ENCODE assay signal across 24 cellular contexts in the genomic region with DNA sequence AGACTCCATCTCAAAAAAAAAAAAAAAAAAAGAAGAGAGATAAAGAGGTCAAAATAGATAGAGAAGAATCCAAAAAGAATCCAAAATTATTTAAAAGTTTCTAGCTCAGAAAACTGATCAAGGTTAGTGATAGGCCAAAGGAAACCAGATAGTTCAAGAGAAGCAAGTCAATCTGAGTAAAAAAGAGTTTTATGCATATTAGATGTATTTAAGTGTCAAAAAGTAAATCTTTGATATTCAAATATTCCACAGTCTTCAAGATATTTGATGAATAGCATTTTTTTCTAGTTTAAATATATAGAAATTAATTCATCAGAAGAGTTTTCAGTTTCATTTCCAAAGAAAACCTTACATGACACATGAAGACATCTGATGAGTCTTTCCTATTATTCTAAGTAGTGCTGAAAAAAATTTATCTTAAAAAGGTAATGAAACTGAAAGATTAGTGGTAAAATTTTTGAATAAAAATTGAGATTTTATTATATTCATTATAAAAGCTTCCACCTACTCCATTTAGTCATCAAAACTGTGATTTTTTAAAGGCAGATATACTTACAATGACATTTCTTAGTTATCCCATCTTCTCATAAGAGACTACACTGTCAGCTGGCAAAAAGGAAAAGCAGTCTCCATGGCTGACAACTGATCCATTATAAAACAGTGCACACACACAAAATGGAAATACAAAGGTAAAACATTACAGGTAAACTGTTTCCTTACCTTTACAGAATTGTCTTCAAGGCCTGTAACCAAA.
A peak's percentile ranks its signal among the peaks of the same experiment; 100 is the strongest.
DNase-seq lines count a peak whose midpoint lies in the region; ATAC-seq lines count a peak whose summit lies in the region.
"Had no signal": no experiment of that assay in that cellular context is flagged by ENCODE, and none has a peak within 500 bp of the region (broad histone marks: within the 10 kb centered on the region; RNA-seq: fewer than 3 reads in every experiment).

No MANE protein-coding gene starts in this region.

- H3K27me3 Mint-ChIP-seq in activated T-cell treated with anti-CD3 and anti-CD28 coated beads, Interleukin-2, amount 50 U/mL, for 4 hours (ENCODE audit: low read depth) = no peaks in the 10 kb centered on the region
- no peaks in the 10 kb centered on the region for H3K27me3 Mint-ChIP-seq in activated CD4-positive, alpha-beta memory T cell treated with anti-CD3 and anti-CD28 coated beads for 36 hours
- no peaks in the 10 kb centered on the region for H3K27me3 Mint-ChIP-seq in central memory CD8-positive, alpha-beta T cell
- no peaks in the 10 kb centered on the region for H3K27me3 Mint-ChIP-seq in stimulated activated naive CD8-positive, alpha-beta T cell treated with anti-CD3 and anti-CD28 coated beads, Interleukin-15, Interleukin-2, amounts not matched to agents 100 ng/mL and 50 ng/mL, for 24 hours
- H3K27me3 Mint-ChIP-seq: IgD-negative memory B cell had no signal

- peak overlapping the region; percentile 31 for H3K4me3 Mint-ChIP-seq in activated T-cell treated with anti-CD3 and anti-CD28 coated beads, Interleukin-2, amount 50 U/mL, for 4 hours
- H3K4me3 Mint-ChIP-seq in activated CD4-positive, alpha-beta memory T cell treated with anti-CD3 and anti-CD28 coated beads for 36 hours = no peak overlapping the region
- H3K4me3 Mint-ChIP-seq in central memory CD8-positive, alpha-beta T cell = no peak overlapping the region
- peak overlapping the region; percentile 30 for H3K4me3 Mint-ChIP-seq in stimulated activated naive CD8-positive, alpha-beta T cell treated with anti-CD3 and anti-CD28 coated beads, Interleukin-15, Interleukin-2, amounts not matched to agents 100 ng/mL and 50 ng/mL, for 24 hours
- H3K4me3 Mint-ChIP-seq: IgD-negative memory B cell, neural progenitor cell had no signal

- peaks cover 47% of the 10 kb centered on the region for H3K4me1 Mint-ChIP-seq in activated T-cell treated with anti-CD3 and anti-CD28 coated beads, Interleukin-2, amount 50 U/mL, for 4 hours (ENCODE audit: low read depth)
- H3K4me1 Mint-ChIP-seq in activated CD4-positive, alpha-beta memory T cell treated with anti-CD3 and anti-CD28 coated beads for 36 hours (ENCODE audit: low read depth) = peaks cover 64% of the 10 kb centered on the region
- peaks cover 17% of the 10 kb centered on the region for H3K4me1 Mint-ChIP-seq in central memory CD8-positive, alpha-beta T cell
- peaks cover 54% of the 10 kb centered on the region for H3K4me1 Mint-ChIP-seq in stimulated activated naive CD8-positive, alpha-beta T cell treated with anti-CD3 and anti-CD28 coated beads, Interleukin-15, Interleukin-2, amounts not matched to agents 100 ng/mL and 50 ng/mL, for 24 hours (ENCODE audit: low read depth)
- H3K4me1 Mint-ChIP-seq: neural progenitor cell had no signal

- CTCF ChIA-PET in activated CD4-positive, alpha-beta memory T cell treated with anti-CD3 and anti-CD28 coated beads for 36 hours (lab: Charles Lee) = interaction anchor here (1.5 to 1.6 kb wide), 3 partner anchors 10 to 181 kb away, joined by 5 to 6 read pairs (median 5); no protein-coding TSS in a partner anchor

- peaks cover 29% of the 10 kb centered on the region for H3K36me3 Mint-ChIP-seq in activated T-cell treated with anti-CD3 and anti-CD28 coated beads, Interleukin-2, amount 50 U/mL, for 4 hours (ENCODE audit: insufficient read depth)
- peaks cover 36% of the 10 kb centered on the region for H3K36me3 Mint-ChIP-seq in activated CD4-positive, alpha-beta memory T cell treated with anti-CD3 and anti-CD28 coated beads for 36 hours
- H3K36me3 Mint-ChIP-seq in central memory CD8-positive, alpha-beta T cell (ENCODE audit: insufficient read depth) = peaks cover 4% of the 10 kb centered on the region
- H3K36me3 Mint-ChIP-seq in stimulated activated naive CD8-positive, alpha-beta T cell treated with anti-CD3 and anti-CD28 coated beads, Interleukin-15, Interleukin-2, amounts not matched to agents 100 ng/mL and 50 ng/mL, for 24 hours (ENCODE audit: low read depth) = peaks cover 25% of the 10 kb centered on the region
- H3K36me3 Mint-ChIP-seq: neural progenitor cell had no signal

- no peak for DNase-seq in activated T-cell treated with anti-CD3 and anti-CD28 coated beads, Interleukin-2, amount 50 U/mL, for 4 hours
- DNase-seq in activated T-cell treated with anti-CD3 and anti-CD28 coated beads, Interleukin-2, amount 50 U/mL, for 1 hour = no peak
- DNase-seq in activated CD4-positive, alpha-beta memory T cell treated with anti-CD3 and anti-CD28 coated beads for 36 hours = no peak
- no peak for DNase-seq in central memory CD8-positive, alpha-beta T cell (ENCODE audit: low spot score in 2 of 2)
- no peak for DNase-seq in LoVo (ENCODE audit: low spot score)
- DNase-seq: body of pancreas; cerebellar nuclear complex; dermis blood vessel endothelial cell; foreskin fibroblast; heart left ventricle; left ventricle myocardium inferior; mesendoderm; NCI-H1048; NCI-H1694; NCI-H82; pancreas; SHP77 treated with DMSO at 0.1 percent for 48 hours; stimulated activated naive CD4-positive, alpha-beta T cell treated with Interleukin-2 at 50 U/mL for 16 hours; uterus had no signal

- POLR2A ChIA-PET in activated CD4-positive, alpha-beta memory T cell treated with anti-CD3 and anti-CD28 coated beads for 36 hours (lab: Charles Lee) = interaction anchor here (2.6 kb wide), 1 partner anchor 22 kb away, joined by 12 read pairs; no protein-coding TSS in a partner anchor

- intact Hi-C loops in activated CD4-positive, alpha-beta memory T cell treated with anti-CD3 and anti-CD28 coated beads for 36 hours (cut with micrococcal nuclease) = loop anchor here (1.0 to 5.0 kb wide), 4 partner anchors 17 to 65 kb away; no protein-coding TSS in a partner anchor

- peak overlapping the region; percentile 63 for H3K27ac Mint-ChIP-seq in activated CD4-positive, alpha-beta memory T cell treated with anti-CD3 and anti-CD28 coated beads for 36 hours
- peak overlapping the region; percentile 58 for H3K27ac Mint-ChIP-seq in central memory CD8-positive, alpha-beta T cell (ENCODE audit: low read depth)
- H3K27ac Mint-ChIP-seq in stimulated activated naive CD8-positive, alpha-beta T cell treated with anti-CD3 and anti-CD28 coated beads, Interleukin-15, Interleukin-2, amounts not matched to agents 100 ng/mL and 50 ng/mL, for 24 hours = peak overlapping the region; percentile 75
- H3K27ac Mint-ChIP-seq: neural progenitor cell had no signal

- ATAC-seq in activated T-cell treated with anti-CD3 and anti-CD28 coated beads, Interleukin-2, amount 50 U/mL, for 4 hours = peak; percentile 64 to 71
- no peak for ATAC-seq in central memory CD8-positive, alpha-beta T cell (replicated peaks; ENCODE audit: extremely low read depth, poor library complexity, severe bottlenecking)
- no peak for ATAC-seq in HG02885 (IDR thresholded peaks at IDR 0.05; ENCODE audit: poor library complexity, unreplicated experiment)
- ATAC-seq: body of pancreas, esophagus mucosa, heart left ventricle, pancreas had no signal

- no peaks in the 10 kb centered on the region for H3K9me3 Mint-ChIP-seq in activated T-cell treated with anti-CD3 and anti-CD28 coated beads, Interleukin-2, amount 50 U/mL, for 4 hours
- H3K9me3 Mint-ChIP-seq in activated CD4-positive, alpha-beta memory T cell treated with anti-CD3 and anti-CD28 coated beads for 36 hours = no peaks in the 10 kb centered on the region
- H3K9me3 Mint-ChIP-seq in central memory CD8-positive, alpha-beta T cell = no peaks in the 10 kb centered on the region
- H3K9me3 Mint-ChIP-seq in stimulated activated naive CD8-positive, alpha-beta T cell treated with anti-CD3 and anti-CD28 coated beads, Interleukin-15, Interleukin-2, amounts not matched to agents 100 ng/mL and 50 ng/mL, for 24 hours = no peaks in the 10 kb centered on the region
- H3K9me3 Mint-ChIP-seq: IgD-negative memory B cell, neural progenitor cell had no signal

Comparison
In these comparisons a context has a peak if more than half of its experiments do, and no peak if none do; other contexts are left out.
1. ATAC-seq: peak in activated T-cell treated with anti-CD3 and anti-CD28 coated beads, Interleukin-2, amount 50 U/mL, for 4 hours (2 of 2); none in central memory CD8-positive, alpha-beta T cell (single experiment) and HG02885 (single experiment).
2. H3K4me3 Mint-ChIP-seq: peak in activated T-cell treated with anti-CD3 and anti-CD28 coated beads, Interleukin-2, amount 50 U/mL, for 4 hours (single experiment) and stimulated activated naive CD8-positive, alpha-beta T cell treated with anti-CD3 and anti-CD28 coated beads, Interleukin-15, Interleukin-2, amounts not matched to agents 100 ng/mL and 50 ng/mL, for 24 hours (single experiment); none in activated CD4-positive, alpha-beta memory T cell treated with anti-CD3 and anti-CD28 coated beads for 36 hours (single experiment) and central memory CD8-positive, alpha-beta T cell (single experiment).
3. Peak in every context shown above with its lines, with median percentiles within 50 percentile points of each other: H3K27ac Mint-ChIP-seq.